2 cellular contexts compared by ENCODE assay signal in the genomic region with DNA sequence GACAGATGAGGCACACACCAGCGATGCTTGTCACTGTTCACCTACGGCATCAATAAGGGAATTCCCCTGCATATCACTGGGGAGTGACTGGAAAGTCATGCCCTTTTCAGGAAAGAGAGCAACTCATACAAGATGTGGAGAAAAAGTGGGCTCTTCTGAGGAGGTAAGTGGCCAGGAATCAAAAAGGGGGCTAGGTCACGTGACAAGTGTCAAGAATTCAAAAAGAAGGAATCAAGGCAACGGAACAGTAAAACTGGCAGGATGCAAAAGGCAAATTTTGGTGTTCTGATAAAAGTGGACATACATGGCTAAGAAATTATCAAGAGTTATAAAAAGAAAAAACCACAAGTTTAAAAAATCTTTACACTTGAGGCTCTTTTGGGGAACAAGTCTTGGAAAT.
TF ChIP-seq lines count a peak whose summit lies in the region.

No MANE protein-coding gene starts in this region.

TF ChIP-seq in IMR-90, 13 proteins besides CTCF, POLR2A, EP300 and RAD21:
- TF ChIP-seq, protein P1, sequence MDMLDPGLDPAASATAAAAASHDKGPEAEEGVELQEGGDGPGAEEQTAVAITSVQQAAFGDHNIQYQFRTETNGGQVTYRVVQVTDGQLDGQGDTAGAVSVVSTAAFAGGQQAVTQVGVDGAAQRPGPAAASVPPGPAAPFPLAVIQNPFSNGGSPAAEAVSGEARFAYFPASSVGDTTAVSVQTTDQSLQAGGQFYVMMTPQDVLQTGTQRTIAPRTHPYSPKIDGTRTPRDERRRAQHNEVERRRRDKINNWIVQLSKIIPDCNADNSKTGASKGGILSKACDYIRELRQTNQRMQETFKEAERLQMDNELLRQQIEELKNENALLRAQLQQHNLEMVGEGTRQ (IDR thresholded peaks at IDR 0.05; ENCODE audit: low read depth, low read length): no peak; the same call in 1 of the 2 replicates
- TF ChIP-seq CHD1 (IDR thresholded peaks at IDR 0.05; ENCODE audit: low read depth, low read length) (no peak), MAZ (IDR thresholded peaks at IDR 0.05; ENCODE audit: borderline replicate concordance, low read depth, low read length) (no peak), RFX5 (IDR thresholded peaks at IDR 0.05; ENCODE audit: low read depth, low read length) (no peak), SMC3 (IDR thresholded peaks at IDR 0.05; ENCODE audit: low read depth, low read length) (no peak), NFE2L2 (IDR thresholded peaks at IDR 0.05; ENCODE audit: low read depth, low read length) (no peak), BHLHE40 (IDR thresholded peaks at IDR 0.05; ENCODE audit: low read depth, low read length) (no peak), MXI1 (IDR thresholded peaks at IDR 0.05; ENCODE audit: borderline replicate concordance, low read depth, low read length) (no peak), FOS (IDR thresholded peaks at IDR 0.05; ENCODE audit: low read depth, low read length) (no peak), CEBPB (IDR thresholded peaks at IDR 0.05; ENCODE audit: low read depth, low read length) (no peak), MAFK (IDR thresholded peaks at IDR 0.05; ENCODE audit: low read depth, low read length) (no peak), RCOR1 (IDR thresholded peaks at IDR 0.05; ENCODE audit: insufficient replicate concordance, low read length) (no peak)
- TF ChIP-seq, protein P2, sequence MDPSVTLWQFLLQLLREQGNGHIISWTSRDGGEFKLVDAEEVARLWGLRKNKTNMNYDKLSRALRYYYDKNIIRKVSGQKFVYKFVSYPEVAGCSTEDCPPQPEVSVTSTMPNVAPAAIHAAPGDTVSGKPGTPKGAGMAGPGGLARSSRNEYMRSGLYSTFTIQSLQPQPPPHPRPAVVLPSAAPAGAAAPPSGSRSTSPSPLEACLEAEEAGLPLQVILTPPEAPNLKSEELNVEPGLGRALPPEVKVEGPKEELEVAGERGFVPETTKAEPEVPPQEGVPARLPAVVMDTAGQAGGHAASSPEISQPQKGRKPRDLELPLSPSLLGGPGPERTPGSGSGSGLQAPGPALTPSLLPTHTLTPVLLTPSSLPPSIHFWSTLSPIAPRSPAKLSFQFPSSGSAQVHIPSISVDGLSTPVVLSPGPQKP (IDR thresholded peaks at IDR 0.05; ENCODE audit: borderline replicate concordance, low read depth, low read length): no peak

TF ChIP-seq in GM12878, 131 proteins besides CTCF, POLR2A, EP300 and RAD21 (continued from another document):
- peak; percentile 83 for TF ChIP-seq RAD51 (IDR thresholded peaks at IDR 0.05)
- peak in 1 of 2 experiments; percentile 44; a peak in 1 of 4 replicates for TF ChIP-seq BHLHE40 (IDR thresholded peaks at IDR 0.05; ENCODE audit: borderline replicate concordance in 1 of 2, low read depth in 2 of 2, low read length in 1 of 2)
- TF ChIP-seq, protein P3, sequence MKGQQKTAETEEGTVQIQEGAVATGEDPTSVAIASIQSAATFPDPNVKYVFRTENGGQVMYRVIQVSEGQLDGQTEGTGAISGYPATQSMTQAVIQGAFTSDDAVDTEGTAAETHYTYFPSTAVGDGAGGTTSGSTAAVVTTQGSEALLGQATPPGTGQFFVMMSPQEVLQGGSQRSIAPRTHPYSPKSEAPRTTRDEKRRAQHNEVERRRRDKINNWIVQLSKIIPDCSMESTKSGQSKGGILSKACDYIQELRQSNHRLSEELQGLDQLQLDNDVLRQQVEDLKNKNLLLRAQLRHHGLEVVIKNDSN (IDR thresholded peaks at IDR 0.05; ENCODE audit: borderline replicate concordance, extremely low read length, insufficient read depth, low read depth, low read length): peak; percentile 23
- TF ChIP-seq ZNF622 (IDR thresholded peaks at IDR 0.05): no peak
